In the genomic region with DNA sequence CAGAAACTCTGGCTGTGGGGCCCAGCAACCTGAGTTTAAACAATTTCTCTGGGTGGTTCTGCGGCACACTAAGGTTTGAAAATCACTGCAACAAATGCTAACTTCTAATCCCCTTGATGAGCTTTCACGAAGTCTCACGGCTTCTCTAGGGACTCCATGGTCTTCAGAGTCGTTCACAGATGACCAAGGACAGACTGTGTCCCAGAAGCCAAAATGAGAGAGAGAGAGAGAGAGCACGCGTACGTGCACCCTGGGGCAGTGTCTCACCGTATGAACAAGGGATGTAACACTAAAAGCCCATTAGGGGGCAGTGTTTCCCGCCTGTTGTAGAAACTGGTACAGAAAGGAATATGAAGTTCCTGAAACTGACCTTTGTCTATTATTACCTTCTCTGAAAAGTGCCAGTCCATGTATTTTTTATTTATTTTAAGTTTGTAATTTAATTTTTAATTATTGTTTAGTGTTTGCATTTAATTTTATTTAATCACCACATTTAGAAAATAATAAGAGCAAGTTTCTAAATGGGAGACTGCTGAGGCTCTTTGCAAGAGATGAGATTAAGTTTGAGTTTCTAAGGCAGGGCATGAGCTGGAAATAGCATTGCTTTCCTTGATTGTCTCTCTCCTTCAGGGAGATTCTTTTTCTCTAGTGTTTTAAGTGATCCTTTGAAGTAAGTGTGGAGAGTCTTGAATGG, we compare ENCODE assay signal across 8 cellular contexts. TPM values are rescaled to one million over a fixed set of nuclear protein-coding genes. Genes with fewer than 3 reads are reported as not detected.
DNase-seq lines count a peak whose midpoint lies in the region; ATAC-seq and TF ChIP-seq lines count a peak whose summit lies in the region.

No MANE protein-coding gene starts in this region.

- intact Hi-C loops in activated CD8-positive, alpha-beta T cell treated with anti-CD3 and anti-CD28 coated beads for 36 hours (cut with micrococcal nuclease) = no loop called here

- POLR2A ChIA-PET in activated CD8-positive, alpha-beta T cell treated with anti-CD3 and anti-CD28 coated beads for 36 hours (lab: Charles Lee) = interaction anchor here (0.7 to 2.3 kb wide), 7 partner anchors 10 to 466 kb away, joined by 3 to 12 read pairs (median 4); a partner anchor contains a TSS

- peak; percentile 82 to 83 for DNase-seq in AML-193 (lab: John Stamatoyannopoulos, UW)
- DNase-seq in NCI-H774 (lab: John Stamatoyannopoulos, UW) = peak; percentile 64
- peak; percentile 82 for DNase-seq in activated CD8-positive, alpha-beta T cell treated with anti-CD3 and anti-CD28 coated beads for 36 hours
- peak; percentile 46 to 56 (median 48) for DNase-seq in effector memory CD8-positive, alpha-beta T cell
- peak in 1 of 2 experiments; percentile 50 for DNase-seq in mesothelial cell of epicardium (ENCODE audit: low spot score in 2 of 2, unreplicated experiment in 2 of 2)

- no peaks in the 10 kb centered on the region for H3K27me3 Mint-ChIP-seq in activated CD8-positive, alpha-beta T cell treated with anti-CD3 and anti-CD28 coated beads for 36 hours
- no peaks in the 10 kb centered on the region for H3K27me3 Mint-ChIP-seq in effector memory CD8-positive, alpha-beta T cell
- no peaks in the 10 kb centered on the region for H3K27me3 Mint-ChIP-seq in mesothelial cell of epicardium (ENCODE audit: low read depth)
- no peaks in the 10 kb centered on the region for H3K27me3 Mint-ChIP-seq in stimulated activated memory B cell treated with anti-CD40 and anti-IgM and Interleukin-4, amounts not matched to agents 10 μg/mL and 1 μg/mL and 100 μg/mL, for 72 hours

- CTCF ChIA-PET in activated CD8-positive, alpha-beta T cell treated with anti-CD3 and anti-CD28 coated beads for 36 hours (lab: Charles Lee) = interaction anchor here (0.6 to 6.7 kb wide), 36 partner anchors 13 to 423 kb away, joined by 3 to 108 read pairs (median 4); a partner anchor contains a TSS

- peaks cover 36% of the 10 kb centered on the region for H3K4me1 Mint-ChIP-seq in activated CD8-positive, alpha-beta T cell treated with anti-CD3 and anti-CD28 coated beads for 36 hours (ENCODE audit: low read depth)
- H3K4me1 Mint-ChIP-seq in effector memory CD8-positive, alpha-beta T cell (ENCODE audit: low read depth in 2 of 2) = peaks cover 7 to 11% of the 10 kb centered on the region in 2 donors
- H3K4me1 Mint-ChIP-seq in mesothelial cell of epicardium = peaks cover 40% of the 10 kb centered on the region
- peaks cover 33% of the 10 kb centered on the region for H3K4me1 Mint-ChIP-seq in stimulated activated memory B cell treated with anti-CD40 and anti-IgM and Interleukin-4, amounts not matched to agents 10 μg/mL and 1 μg/mL and 100 μg/mL, for 72 hours

- TF ChIP-seq CTCF in activated CD8-positive, alpha-beta T cell treated with anti-CD3 and anti-CD28 coated beads for 36 hours (IDR thresholded peaks at IDR 0.05) = peak; percentile 92
- peak; percentile 75 for TF ChIP-seq CTCF in mesothelial cell of epicardium (IDR thresholded peaks at IDR 0.05; ENCODE audit: unreplicated experiment)

- H3K9me3 Mint-ChIP-seq in activated CD8-positive, alpha-beta T cell treated with anti-CD3 and anti-CD28 coated beads for 36 hours = no peaks in the 10 kb centered on the region
- H3K9me3 Mint-ChIP-seq in effector memory CD8-positive, alpha-beta T cell = no peaks in the 10 kb centered on the region
- H3K9me3 Mint-ChIP-seq in mesothelial cell of epicardium = no peaks in the 10 kb centered on the region
- H3K9me3 Mint-ChIP-seq in stimulated activated memory B cell treated with anti-CD40 and anti-IgM and Interleukin-4, amounts not matched to agents 10 μg/mL and 1 μg/mL and 100 μg/mL, for 72 hours = no peaks in the 10 kb centered on the region

- peak overlapping the region; percentile 86 for H3K4me3 Mint-ChIP-seq in activated CD8-positive, alpha-beta T cell treated with anti-CD3 and anti-CD28 coated beads for 36 hours
- peak overlapping the region; percentile 65 to 85 for H3K4me3 Mint-ChIP-seq in effector memory CD8-positive, alpha-beta T cell
- H3K4me3 Mint-ChIP-seq in mesothelial cell of epicardium = peak overlapping the region; percentile 41
- H3K4me3 Mint-ChIP-seq in stimulated activated memory B cell treated with anti-CD40 and anti-IgM and Interleukin-4, amounts not matched to agents 10 μg/mL and 1 μg/mL and 100 μg/mL, for 72 hours = peak overlapping the region; percentile 23

- ATAC-seq in GM18907 (IDR thresholded peaks at IDR 0.05; ENCODE audit: unreplicated experiment) (peak; percentile 71), HG03378 (IDR thresholded peaks at IDR 0.05; ENCODE audit: unreplicated experiment) (peak; percentile 63)
- ATAC-seq in activated CD8-positive, alpha-beta T cell treated with anti-CD3 and anti-CD28 coated beads for 36 hours = peak; percentile 80
- peak; percentile 65 for ATAC-seq in effector memory CD8-positive, alpha-beta T cell (replicated peaks)
- ATAC-seq in stimulated activated memory B cell treated with anti-CD40 and anti-IgM and Interleukin-4, amounts not matched to agents 10 μg/mL and 1 μg/mL and 100 μg/mL, for 72 hours = peak; percentile 81

- peak overlapping the region; percentile 89 for H3K27ac Mint-ChIP-seq in activated CD8-positive, alpha-beta T cell treated with anti-CD3 and anti-CD28 coated beads for 36 hours
- peak overlapping the region; percentile 28 to 86 for H3K27ac Mint-ChIP-seq in effector memory CD8-positive, alpha-beta T cell
- H3K27ac Mint-ChIP-seq in mesothelial cell of epicardium = peak overlapping the region; percentile 75
- H3K27ac Mint-ChIP-seq in stimulated activated memory B cell treated with anti-CD40 and anti-IgM and Interleukin-4, amounts not matched to agents 10 μg/mL and 1 μg/mL and 100 μg/mL, for 72 hours = peak overlapping the region; percentile 94

- peaks cover 2% of the 10 kb centered on the region for H3K36me3 Mint-ChIP-seq in activated CD8-positive, alpha-beta T cell treated with anti-CD3 and anti-CD28 coated beads for 36 hours (ENCODE audit: low read depth)
- peaks cover 8% of the 10 kb centered on the region for H3K36me3 Mint-ChIP-seq in effector memory CD8-positive, alpha-beta T cell (ENCODE audit: insufficient read depth)
- no peaks in the 10 kb centered on the region for H3K36me3 Mint-ChIP-seq in mesothelial cell of epicardium
- no peaks in the 10 kb centered on the region for H3K36me3 Mint-ChIP-seq in stimulated activated memory B cell treated with anti-CD40 and anti-IgM and Interleukin-4, amounts not matched to agents 10 μg/mL and 1 μg/mL and 100 μg/mL, for 72 hours

RNA-seq across cellular contexts. Expression of a gene that starts 3.4 kb away (rescaled TPM):
- total RNA-seq in activated CD8-positive, alpha-beta T cell treated with anti-CD3 and anti-CD28 coated beads for 36 hours = 1 to 10 TPM; 5.7 to 6.3 TPM
- 3.0 to 5.1 TPM (median 3.9 TPM) in 3 replicates for total RNA-seq in mesothelial cell of epicardium

RNA-seq across cellular contexts. Expression of a gene that starts 24.3 kb away (rescaled TPM):
- 10 to 100 TPM; 86.0 to 96.9 TPM for total RNA-seq in activated CD8-positive, alpha-beta T cell treated with anti-CD3 and anti-CD28 coated beads for 36 hours
- total RNA-seq in mesothelial cell of epicardium = 69.3 to 70.8 TPM (median 70.4 TPM) in 3 replicates

Comparison
In these comparisons a context has a peak if more than half of its experiments do, and no peak if none do; other contexts are left out.
1. H3K4me3 Mint-ChIP-seq: peak in every context shown above with its lines; median percentile 86 in activated CD8-positive, alpha-beta T cell treated with anti-CD3 and anti-CD28 coated beads for 36 hours; 75 in effector memory CD8-positive, alpha-beta T cell; 41 in mesothelial cell of epicardium; 23 in stimulated activated memory B cell treated with anti-CD40 and anti-IgM and Interleukin-4, amounts not matched to agents 10 μg/mL and 1 μg/mL and 100 μg/mL, for 72 hours.